ENCODE assay signal across 9 cellular contexts in the genomic region with DNA sequence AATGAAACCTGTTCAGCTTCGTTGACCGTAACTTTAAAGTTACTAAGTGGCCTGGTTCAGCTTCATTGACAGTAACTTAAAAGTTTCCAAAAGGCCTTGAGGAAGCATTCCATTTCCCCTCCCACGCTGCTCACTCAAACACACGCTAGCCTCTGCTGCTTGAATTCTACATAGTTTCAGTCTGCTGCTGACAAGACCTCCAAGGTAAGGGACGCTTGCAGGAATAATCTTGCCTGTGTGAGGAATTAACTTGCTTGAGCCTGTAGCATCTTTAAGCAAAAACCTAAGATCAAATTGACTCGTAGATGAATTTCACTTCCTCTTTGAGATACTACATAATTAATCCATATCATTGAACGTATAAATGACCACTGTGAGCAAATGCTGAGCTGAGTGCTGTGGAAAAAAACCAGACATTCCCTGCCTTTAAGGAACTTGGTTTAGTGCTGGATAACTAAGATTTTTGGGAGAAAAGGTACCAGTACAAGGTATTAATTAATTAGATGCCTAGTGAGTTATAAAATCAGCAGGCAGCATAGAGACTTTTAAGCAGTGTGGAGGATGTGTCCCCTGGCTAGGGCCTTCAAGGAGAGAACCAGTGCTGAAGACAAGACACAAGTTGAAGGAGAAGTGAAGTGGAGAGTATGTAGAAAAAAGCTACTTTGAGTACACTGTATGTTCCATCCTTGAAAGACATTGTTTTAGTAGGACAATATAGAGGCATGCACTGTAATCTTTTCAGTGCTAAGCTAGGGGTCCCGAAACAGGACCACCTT. TPM values are rescaled to one million over a fixed set of nuclear protein-coding genes. Genes with fewer than 3 reads are reported as not detected.
DNase-seq lines count a peak whose midpoint lies in the region; ATAC-seq and TF ChIP-seq lines count a peak whose summit lies in the region.
"Had no signal": no experiment of that assay in that cellular context is flagged by ENCODE, and none has a peak within 500 bp of the region (broad histone marks: within the 10 kb centered on the region; RNA-seq: fewer than 3 reads in every experiment).

No MANE protein-coding gene starts in this region.

- H3K27me3 ChIP-seq in dorsolateral prefrontal cortex (no peaks in the 10 kb centered on the region), tibial nerve (no peaks in the 10 kb centered on the region), prostate gland (replicated peaks; ENCODE audit: insufficient read depth) (no peaks in the 10 kb centered on the region)

- H3K27ac ChIP-seq in dorsolateral prefrontal cortex: peak overlapping the region in 53 of 59 donors; percentile 13 to 95 (median 57)
- peak overlapping the region in 3 of 4 donors; percentile 10 to 75 (median 73) for H3K27ac ChIP-seq in tibial nerve
- peak overlapping the region in 1 of 2 donors; percentile 30 for H3K27ac ChIP-seq in prostate gland
- H3K27ac ChIP-seq: A549 had no signal

- H3K4me1 Mint-ChIP-seq in activated T-cell treated with anti-CD3 and anti-CD28 coated beads, Interleukin-2, amount 50 U/mL, for 24 hours (ENCODE audit: low read depth): peaks cover 30% of the 10 kb centered on the region
- peaks cover 32% of the 10 kb centered on the region for H3K4me1 Mint-ChIP-seq in activated T-cell treated with anti-CD3 and anti-CD28 coated beads, Interleukin-2, amount 50 U/mL, for 72 hours (ENCODE audit: low read depth)

- no peaks in the 10 kb centered on the region for H3K9me3 ChIP-seq in tibial nerve
- H3K9me3 ChIP-seq in prostate gland: no peaks in the 10 kb centered on the region
- H3K9me3 ChIP-seq: A549 had no signal

- H3K36me3 ChIP-seq in tibial nerve: peaks cover 0 to 27% (median 8%) of the 10 kb centered on the region in 3 donors
- no peaks in the 10 kb centered on the region for H3K36me3 ChIP-seq in prostate gland

- TF ChIP-seq POLR2A in tibial nerve (IDR thresholded peaks at IDR 0.05) (no peak), prostate gland (IDR thresholded peaks at IDR 0.05) (no peak)

- H3K36me3 Mint-ChIP-seq in activated T-cell treated with anti-CD3 and anti-CD28 coated beads, Interleukin-2, amount 50 U/mL, for 24 hours (ENCODE audit: low read depth): peaks cover 19% of the 10 kb centered on the region
- peaks cover 0 to 2% of the 10 kb centered on the region in 2 donors for H3K36me3 Mint-ChIP-seq in activated T-cell treated with anti-CD3 and anti-CD28 coated beads, Interleukin-2, amount 50 U/mL, for 72 hours (ENCODE audit: insufficient read depth in 2 of 2)

- intact Hi-C loops in dorsolateral prefrontal cortex (cut with DNase I): no loop called here
- intact Hi-C loops in prostate gland (cut with DNase I): no loop called here

- 36 to 40% methylated on average over 8 of the region's 8 CpGs for WGBS in tibial nerve, 2 donors
- 39% methylated on average over 8 of the region's 8 CpGs for WGBS in prostate gland

- TF ChIP-seq CTCF in dorsolateral prefrontal cortex (IDR thresholded peaks at IDR 0.05 in 54 of 56, conservative IDR thresholded peaks at IDR 0.05 in 2 of 56; ENCODE audit: low read depth in 1 of 56, partially characterized antibody in 56 of 56) (no peak), tibial nerve (IDR thresholded peaks at IDR 0.05) (no peak), prostate gland (IDR thresholded peaks at IDR 0.05) (no peak)

- no peak for ATAC-seq in activated T-cell treated with anti-CD3 and anti-CD28 coated beads, Interleukin-2, amount 50 U/mL, for 72 hours (replicated peaks in 1 of 2)
- peak; percentile 83 for ATAC-seq in HG03066 (IDR thresholded peaks at IDR 0.05; ENCODE audit: low read depth, unreplicated experiment)
- ATAC-seq: A549 had no signal

- H3K4me1 ChIP-seq in tibial nerve: peaks cover 0 to 18% (median 16%) of the 10 kb centered on the region in 4 donors
- H3K4me1 ChIP-seq in prostate gland (replicated peaks): no peaks in the 10 kb centered on the region
- H3K4me1 ChIP-seq: A549 had no signal

- peak overlapping the region; percentile 26 for H3K27ac Mint-ChIP-seq in activated T-cell treated with anti-CD3 and anti-CD28 coated beads, Interleukin-2, amount 50 U/mL, for 24 hours
- H3K27ac Mint-ChIP-seq in activated T-cell treated with anti-CD3 and anti-CD28 coated beads, Interleukin-2, amount 50 U/mL, for 72 hours: no peak overlapping the region

- DNase-seq in activated T-cell treated with anti-CD3 and anti-CD28 coated beads, Interleukin-2, amount 50 U/mL, for 24 hours: no peak
- no peak for DNase-seq in activated T-cell treated with anti-CD3 and anti-CD28 coated beads, Interleukin-2, amount 50 U/mL, for 72 hours
- DNase-seq in dorsolateral prefrontal cortex (no peak), tibial nerve (ENCODE audit: low spot score in 2 of 2) (no peak), NK-92 (lab: John Stamatoyannopoulos, UW; ENCODE audit: unreplicated experiment) (no peak), prostate gland (ENCODE audit: low spot score) (no peak), nucleus accumbens (lab: John Stamatoyannopoulos, UW) (no peak)

- no peak overlapping the region for H3K4me3 Mint-ChIP-seq in activated T-cell treated with anti-CD3 and anti-CD28 coated beads, Interleukin-2, amount 50 U/mL, for 24 hours
- H3K4me3 Mint-ChIP-seq in activated T-cell treated with anti-CD3 and anti-CD28 coated beads, Interleukin-2, amount 50 U/mL, for 72 hours: no peak overlapping the region

- no peaks in the 10 kb centered on the region for H3K9me3 Mint-ChIP-seq in activated T-cell treated with anti-CD3 and anti-CD28 coated beads, Interleukin-2, amount 50 U/mL, for 24 hours
- H3K9me3 Mint-ChIP-seq in activated T-cell treated with anti-CD3 and anti-CD28 coated beads, Interleukin-2, amount 50 U/mL, for 72 hours: no peaks in the 10 kb centered on the region

- no peak for TF ChIP-seq EP300 in tibial nerve (IDR thresholded peaks at IDR 0.05)

- H3K4me3 ChIP-seq in dorsolateral prefrontal cortex (no peak overlapping the region), tibial nerve (no peak overlapping the region), prostate gland (no peak overlapping the region)
- H3K4me3 ChIP-seq: A549 had no signal

- H3K27me3 Mint-ChIP-seq in activated T-cell treated with anti-CD3 and anti-CD28 coated beads, Interleukin-2, amount 50 U/mL, for 24 hours: no peaks in the 10 kb centered on the region
- H3K27me3 Mint-ChIP-seq in activated T-cell treated with anti-CD3 and anti-CD28 coated beads, Interleukin-2, amount 50 U/mL, for 72 hours (ENCODE audit: low read depth): no peaks in the 10 kb centered on the region

RNA-seq across cellular contexts. Expression of a gene that starts 39.2 kb away (rescaled TPM):
- 10 to 100 TPM; 12.7 to 15.7 TPM for total RNA-seq in activated T-cell treated with anti-CD3 and anti-CD28 coated beads, Interleukin-2, amount 50 U/mL, for 72 hours
- total RNA-seq in dorsolateral prefrontal cortex (100 to 1,000 TPM in 33 of 120 experiments, 10 to 100 TPM in 87; 39.5 to 205 (median 86.4) TPM), tibial nerve (10 to 100 TPM; 37.7 to 61.5 (median 44.6) TPM), prostate gland (10 to 100 TPM; 32.1 to 34.4 TPM)
